ENCODE assay signal across 12 cellular contexts in the genomic region with DNA sequence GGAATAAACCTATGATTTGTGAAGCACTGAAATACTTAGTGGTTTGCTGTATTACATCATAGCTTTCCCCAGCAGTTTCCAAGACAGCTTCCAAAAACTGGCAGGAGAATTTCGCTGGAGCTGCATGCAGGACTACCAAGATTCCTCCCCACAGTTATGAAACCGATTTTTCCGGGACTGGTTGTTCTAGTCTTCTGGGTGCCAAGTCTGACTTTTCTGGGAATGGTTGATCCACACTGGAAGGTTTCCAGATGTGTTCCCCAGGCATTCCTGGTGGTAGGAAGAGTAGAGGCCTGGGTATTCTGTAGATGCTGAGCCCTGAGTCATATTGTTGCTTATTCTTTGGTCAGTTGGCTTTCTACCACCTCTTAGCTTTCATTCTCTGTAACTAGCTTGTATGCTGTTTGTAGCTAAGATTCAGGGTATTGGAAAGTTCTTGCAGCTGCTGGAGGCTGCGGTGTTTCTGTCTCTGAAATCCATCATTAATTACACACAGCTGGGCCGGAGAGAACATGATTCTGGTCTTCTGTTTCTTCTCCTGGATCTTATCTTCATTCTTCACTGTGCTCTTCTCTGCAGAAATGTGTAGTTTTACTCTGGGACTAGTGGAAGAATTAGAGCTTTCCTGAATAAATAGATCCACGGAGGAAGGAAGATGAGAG. TPM values are rescaled to one million over a fixed set of nuclear protein-coding genes. Genes with fewer than 3 reads are reported as not detected.
DNase-seq lines count a peak whose midpoint lies in the region; ATAC-seq lines count a peak whose summit lies in the region.
"Had no signal": no experiment of that assay in that cellular context is flagged by ENCODE, and none has a peak within 500 bp of the region (broad histone marks: within the 10 kb centered on the region; RNA-seq: fewer than 3 reads in every experiment).

No MANE protein-coding gene starts in this region.

- peak; percentile 85 for DNase-seq in H4 (ENCODE audit: low spot score)
- DNase-seq in left lobe of liver (ENCODE audit: low spot score): peak; percentile 80
- peak; percentile 99 for DNase-seq in stromal cell of bone marrow (ENCODE audit: low read depth)
- no peak for DNase-seq in hypothalamus (lab: John Stamatoyannopoulos, UW)
- no peak for DNase-seq in HuH-7 (ENCODE audit: low spot score)
- no peak for DNase-seq in activated T-helper 2 cell treated with anti-CD3 and anti-CD28 coated beads, Interferon-gamma antibody, Interleukin-2, Interleukin-4, amounts not matched to agents 10 μg/mL and 5 μg/mL and 100 μg/mL, durations not matched to agents 14 hours and 24 hours and 36 hours (ENCODE audit: low spot score)
- DNase-seq: activated CD4-positive, CD25-positive, alpha-beta regulatory T cell; activated gamma-delta T cell treated with Interleukin-2 at 50 U/mL for 16 hours; NCI-H1436 treated with DMSO at 0.1 percent for 48 hours had no signal

- no peaks in the 10 kb centered on the region for H3K4me1 Mint-ChIP-seq in activated T-helper 2 cell treated with anti-CD3 and anti-CD28 coated beads, Interferon-gamma antibody, Interleukin-2, Interleukin-4, amounts not matched to agents 10 μg/mL and 5 μg/mL and 100 μg/mL, durations not matched to agents 14 hours and 24 hours and 36 hours (ENCODE audit: low read depth)

- H3K36me3 Mint-ChIP-seq in activated T-helper 2 cell treated with anti-CD3 and anti-CD28 coated beads, Interferon-gamma antibody, Interleukin-2, Interleukin-4, amounts not matched to agents 10 μg/mL and 5 μg/mL and 100 μg/mL, durations not matched to agents 14 hours and 24 hours and 36 hours (ENCODE audit: low read depth): no peaks in the 10 kb centered on the region
- H3K36me3 Mint-ChIP-seq: type B pancreatic cell had no signal

- H3K27ac Mint-ChIP-seq in activated T-helper 2 cell treated with anti-CD3 and anti-CD28 coated beads, Interferon-gamma antibody, Interleukin-2, Interleukin-4, amounts not matched to agents 10 μg/mL and 5 μg/mL and 100 μg/mL, durations not matched to agents 14 hours and 24 hours and 36 hours: no peak overlapping the region
- H3K27ac Mint-ChIP-seq: type B pancreatic cell had no signal

- H3K9me3 Mint-ChIP-seq in activated T-helper 2 cell treated with anti-CD3 and anti-CD28 coated beads, Interferon-gamma antibody, Interleukin-2, Interleukin-4, amounts not matched to agents 10 μg/mL and 5 μg/mL and 100 μg/mL, durations not matched to agents 14 hours and 24 hours and 36 hours: no peaks in the 10 kb centered on the region
- H3K9me3 Mint-ChIP-seq: type B pancreatic cell had no signal

- intact Hi-C loops in activated T-helper 2 cell treated with anti-CD3 and anti-CD28 coated beads, Interferon-gamma antibody, Interleukin-2, Interleukin-4, amounts not matched to agents 10 μg/mL and 5 μg/mL and 100 μg/mL, durations not matched to agents 14 hours and 24 hours and 36 hours (cut with micrococcal nuclease): no loop called here

- H3K27ac ChIP-seq in cingulate gyrus (ENCODE audit: low read depth, low read length): peak overlapping the region; percentile 54

- peak; percentile 52 for ATAC-seq in left lobe of liver
- ATAC-seq in HG02678 (IDR thresholded peaks at IDR 0.05; ENCODE audit: unreplicated experiment): no peak

- no peak overlapping the region for H3K4me3 Mint-ChIP-seq in activated T-helper 2 cell treated with anti-CD3 and anti-CD28 coated beads, Interferon-gamma antibody, Interleukin-2, Interleukin-4, amounts not matched to agents 10 μg/mL and 5 μg/mL and 100 μg/mL, durations not matched to agents 14 hours and 24 hours and 36 hours (ENCODE audit: low read depth)
- H3K4me3 Mint-ChIP-seq: type B pancreatic cell had no signal

- H3K27me3 Mint-ChIP-seq in activated T-helper 2 cell treated with anti-CD3 and anti-CD28 coated beads, Interferon-gamma antibody, Interleukin-2, Interleukin-4, amounts not matched to agents 10 μg/mL and 5 μg/mL and 100 μg/mL, durations not matched to agents 14 hours and 24 hours and 36 hours (ENCODE audit: low read depth): peaks cover 1% of the 10 kb centered on the region
- H3K27me3 Mint-ChIP-seq: type B pancreatic cell had no signal

RNA-seq across cellular contexts. Expression of gene ABCC2, which starts 6.3 kb away (rescaled TPM):
- 2.1 and 4.0 TPM in 2 replicates for total RNA-seq in H4 (2014; rRNA removed; shearing (Covaris generic))
- 254 TPM for total RNA-seq in left lobe of liver
- total RNA-seq in activated T-helper 2 cell treated with anti-CD3 and anti-CD28 coated beads, Interferon-gamma antibody, Interleukin-2, Interleukin-4, amounts not matched to agents 10 μg/mL and 5 μg/mL and 100 μg/mL, durations not matched to agents 14 hours and 24 hours and 36 hours: 0.87 and 1.1 TPM in 2 replicates

RNA-seq across cellular contexts. Expression of gene CUTC, which starts 56.7 kb away (rescaled TPM):
- total RNA-seq in H4 (2014; rRNA removed; shearing (Covaris generic)): 36.8 and 39.4 TPM in 2 replicates
- 15.9 TPM for total RNA-seq in left lobe of liver
- total RNA-seq in activated T-helper 2 cell treated with anti-CD3 and anti-CD28 coated beads, Interferon-gamma antibody, Interleukin-2, Interleukin-4, amounts not matched to agents 10 μg/mL and 5 μg/mL and 100 μg/mL, durations not matched to agents 14 hours and 24 hours and 36 hours: 34.4 and 35.5 TPM in 2 replicates

RNA-seq across cellular contexts. Expression of gene COX15, which starts 56.8 kb away (rescaled TPM):
- total RNA-seq in H4 (2014; rRNA removed; shearing (Covaris generic)): 46.6 and 48.8 TPM in 2 replicates
- 22.1 TPM for total RNA-seq in left lobe of liver
- 33.9 and 35.2 TPM in 2 replicates for total RNA-seq in activated T-helper 2 cell treated with anti-CD3 and anti-CD28 coated beads, Interferon-gamma antibody, Interleukin-2, Interleukin-4, amounts not matched to agents 10 μg/mL and 5 μg/mL and 100 μg/mL, durations not matched to agents 14 hours and 24 hours and 36 hours

Comparison
In these comparisons a context has a peak if more than half of its experiments do, and no peak if none do; other contexts are left out.
1. DNase-seq: peak in H4 (single experiment), left lobe of liver (single experiment) and stromal cell of bone marrow (single experiment); none in hypothalamus (0 of 51), HuH-7 (single experiment) and activated T-helper 2 cell treated with anti-CD3 and anti-CD28 coated beads, Interferon-gamma antibody, Interleukin-2, Interleukin-4, amounts not matched to agents 10 μg/mL and 5 μg/mL and 100 μg/mL, durations not matched to agents 14 hours and 24 hours and 36 hours (single experiment).
2. RNA of gene ABCC2, which starts 6.3 kb away (total RNA-seq): 254 TPM in left lobe of liver (single experiment); 2.1 to 4.0 TPM in H4 and 0.87 to 1.1 TPM in activated T-helper 2 cell treated with anti-CD3 and anti-CD28 coated beads, Interferon-gamma antibody, Interleukin-2, Interleukin-4, amounts not matched to agents 10 μg/mL and 5 μg/mL and 100 μg/mL, durations not matched to agents 14 hours and 24 hours and 36 hours; every median in the first group is over 10 times any median in the second.